In the genomic region with DNA sequence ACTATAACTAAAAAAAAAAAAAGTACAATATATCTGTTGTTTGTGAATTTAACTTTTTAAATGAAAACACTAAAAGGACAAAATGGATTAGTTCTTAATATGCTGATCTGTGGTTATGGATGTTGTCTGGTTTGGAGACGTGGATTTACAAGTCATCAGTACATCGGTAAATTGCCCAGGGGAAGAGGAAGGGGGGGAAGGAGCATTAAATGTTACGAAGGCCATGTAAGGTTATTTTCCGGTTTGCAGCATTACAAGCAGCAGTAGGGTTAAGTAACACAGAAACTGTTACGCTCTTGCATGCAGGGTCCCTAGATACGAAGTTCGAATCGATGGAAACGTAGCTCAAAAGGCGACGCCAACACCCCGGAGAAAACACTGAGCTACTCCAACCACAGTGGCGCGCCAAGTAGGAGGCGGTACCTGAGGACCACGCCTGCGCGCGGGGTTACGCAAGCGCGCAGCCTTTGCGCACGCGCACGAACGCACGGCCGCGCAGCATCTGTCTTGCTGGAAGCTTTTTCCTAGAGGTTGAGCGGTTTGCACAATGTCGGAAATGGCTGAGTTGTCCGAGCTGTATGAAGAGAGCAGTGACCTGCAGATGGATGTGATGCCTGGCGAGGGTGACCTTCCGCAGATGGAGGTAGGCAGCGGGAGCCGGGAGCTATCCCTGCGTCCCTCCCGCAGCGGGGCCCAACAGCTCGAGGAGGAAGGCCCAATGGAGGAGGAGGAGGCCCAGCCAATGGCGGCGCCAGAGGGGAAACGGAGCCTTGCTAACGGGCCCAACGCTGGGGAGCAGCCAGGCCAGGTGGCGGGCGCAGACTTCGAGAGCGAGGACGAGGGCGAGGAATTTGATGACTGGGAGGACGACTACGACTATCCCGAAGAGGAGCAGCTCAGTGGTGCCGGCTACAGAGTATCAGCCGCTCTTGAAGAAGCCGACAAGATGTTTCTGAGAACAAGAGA, we compare ENCODE assay signal across 8 cellular contexts. TPM values are rescaled to one million over a fixed set of nuclear protein-coding genes. Genes with fewer than 3 reads are reported as not detected.
DNase-seq lines count a peak whose midpoint lies in the region; TF ChIP-seq lines count a peak whose summit lies in the region.

A gene with protein sequence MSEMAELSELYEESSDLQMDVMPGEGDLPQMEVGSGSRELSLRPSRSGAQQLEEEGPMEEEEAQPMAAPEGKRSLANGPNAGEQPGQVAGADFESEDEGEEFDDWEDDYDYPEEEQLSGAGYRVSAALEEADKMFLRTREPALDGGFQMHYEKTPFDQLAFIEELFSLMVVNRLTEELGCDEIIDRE (plus strand): TSS at position 505 of the 966 bp plus-strand sequence. CDS start 43 bp downstream, at position 548.

- peaks cover 34% of the 10 kb centered on the region for H3K4me1 Mint-ChIP-seq in activated naive CD4-positive, alpha-beta T cell treated with anti-CD3 and anti-CD28 coated beads, Interleukin-2, amount 10 ng/mL, durations not matched to agents 7 days and 5 days

- peaks cover 20% of the 10 kb centered on the region for H3K36me3 Mint-ChIP-seq in activated naive CD4-positive, alpha-beta T cell treated with anti-CD3 and anti-CD28 coated beads, Interleukin-2, amount 10 ng/mL, durations not matched to agents 7 days and 5 days

- under 1% methylated on average over 21 of the region's 58 CpGs for WGBS in suprapubic skin

- H3K4me3 Mint-ChIP-seq in activated naive CD4-positive, alpha-beta T cell treated with anti-CD3 and anti-CD28 coated beads, Interleukin-2, amount 10 ng/mL, durations not matched to agents 7 days and 5 days = peak within 1 kb of the TSS; percentile 93

- CTCF ChIA-PET in activated naive CD4-positive, alpha-beta T cell treated with anti-CD3 and anti-CD28 coated beads, Interleukin-2, amount 10 ng/mL, durations not matched to agents 7 days and 5 days (lab: Charles Lee) = interaction anchor here (0.8 to 2.9 kb wide), 5 partner anchors 13 to 268 kb away, joined by 3 to 19 read pairs (median 5); a partner anchor contains a TSS

- no peaks in the 10 kb centered on the region for H3K27me3 ChIP-seq in suprapubic skin

- H3K4me3 ChIP-seq in HFF-Myc (replicated peaks; ENCODE audit: low read depth, low read length) (peak within 1 kb of the TSS; percentile 90), SK-N-MC (peak within 1 kb of the TSS; percentile 89), suprapubic skin (peak within 1 kb of the TSS; percentile 70)

- TF ChIP-seq CTCF in HFF-Myc (IDR thresholded peaks at IDR 0.05; ENCODE audit: low read depth, low read length, missing control alignments) = no peak
- no peak for TF ChIP-seq CTCF in suprapubic skin (IDR thresholded peaks at IDR 0.05)

- H3K27ac Mint-ChIP-seq in activated naive CD4-positive, alpha-beta T cell treated with anti-CD3 and anti-CD28 coated beads, Interleukin-2, amount 10 ng/mL, durations not matched to agents 7 days and 5 days = peak within 1 kb of the TSS; percentile 95

- H3K27ac ChIP-seq in SK-N-MC (peak within 1 kb of the TSS; percentile 69; the same call in 1 of the 2 replicates), suprapubic skin (peak within 1 kb of the TSS; percentile 78)

- H3K9ac ChIP-seq in SK-N-MC (ENCODE audit: insufficient read length) = peak within 1 kb of the TSS; percentile 87

- DNase-seq in GM03348 (ENCODE audit: low spot score) (peak; percentile 94), HFF-Myc (ENCODE audit: extremely low read depth, low read depth) (peak; percentile 85), NAMALWA (ENCODE audit: low spot score) (peak; percentile 97), SK-N-MC (ENCODE audit: low read depth, low spot score) (peak; percentile 72), germinal center (ENCODE audit: low spot score) (peak; percentile 93), nucleus accumbens (lab: John Stamatoyannopoulos, UW) (peak; percentile 54 to 96 (median 90)), suprapubic skin (ENCODE audit: low spot score in 2 of 2) (peak; percentile 92 to 94)
- peak; percentile 94 for DNase-seq in activated naive CD4-positive, alpha-beta T cell treated with anti-CD3 and anti-CD28 coated beads, Interleukin-2, amount 10 ng/mL, durations not matched to agents 7 days and 5 days

- peaks cover 15% of the 10 kb centered on the region for H3K4me1 ChIP-seq in suprapubic skin

- peaks cover 5% of the 10 kb centered on the region for H3K27me3 Mint-ChIP-seq in activated naive CD4-positive, alpha-beta T cell treated with anti-CD3 and anti-CD28 coated beads, Interleukin-2, amount 10 ng/mL, durations not matched to agents 7 days and 5 days

- no peaks in the 10 kb centered on the region for H3K36me3 ChIP-seq in SK-N-MC (ENCODE audit: insufficient read depth, low read length)
- H3K36me3 ChIP-seq in suprapubic skin = no peaks in the 10 kb centered on the region

- no peaks in the 10 kb centered on the region for H3K9me3 Mint-ChIP-seq in activated naive CD4-positive, alpha-beta T cell treated with anti-CD3 and anti-CD28 coated beads, Interleukin-2, amount 10 ng/mL, durations not matched to agents 7 days and 5 days

- TF ChIP-seq EP300 in suprapubic skin (IDR thresholded peaks at IDR 0.05) = no peak

- peak in 1 of 2 donors; percentile 80 for TF ChIP-seq POLR2A in suprapubic skin (IDR thresholded peaks at IDR 0.05)

- H3K9me3 ChIP-seq in SK-N-MC (ENCODE audit: low read depth, low read length) (no peaks in the 10 kb centered on the region), suprapubic skin (no peaks in the 10 kb centered on the region)

RNA-seq across cellular contexts. Expression of the gene that starts here (rescaled TPM):
- total RNA-seq in suprapubic skin = 10 to 100 TPM; 57.6 to 88.6 (median 84.7) TPM

Comparison
In these comparisons a context has a peak if more than half of its experiments do, and no peak if none do; other contexts are left out.
1. Peak in every context shown above with its lines: DNase-seq, H3K4me3 ChIP-seq and H3K27ac ChIP-seq.